17 cellular contexts compared by ENCODE assay signal in the genomic region with DNA sequence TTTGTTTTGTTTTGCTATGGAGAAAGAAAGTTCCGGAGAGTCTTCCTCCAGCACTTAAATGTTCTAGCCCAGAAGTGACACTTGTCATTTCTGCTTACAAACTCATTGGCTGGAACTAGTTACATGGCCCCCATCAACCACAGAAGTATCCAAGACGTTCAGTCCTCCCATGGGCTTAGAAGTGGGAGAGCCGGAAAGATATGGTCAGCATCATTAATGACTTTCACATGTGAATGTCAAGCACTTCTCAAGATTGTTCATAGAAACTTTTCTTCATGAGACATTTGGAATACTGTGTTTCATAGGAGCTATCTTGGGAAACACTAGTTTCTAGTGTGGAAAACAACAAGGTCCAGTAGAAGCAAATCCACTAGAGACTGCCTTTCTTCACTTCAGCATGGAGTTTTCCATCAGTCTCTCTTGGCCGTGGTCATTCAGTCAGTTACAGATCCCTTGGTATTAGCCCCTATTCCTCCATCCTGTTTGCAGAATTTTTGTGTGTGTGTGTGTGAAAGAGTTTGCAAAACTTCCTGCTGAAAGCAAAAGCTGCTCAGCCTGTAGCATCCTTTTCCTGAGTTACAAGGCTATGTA.
"Had no signal": no experiment of that assay in that cellular context is flagged by ENCODE, and none has a peak within 500 bp of the region (broad histone marks: within the 10 kb centered on the region; RNA-seq: fewer than 3 reads in every experiment).

No MANE protein-coding gene starts in this region.

- H2AFZ ChIP-seq: neural progenitor cell had no signal

- H3K9ac ChIP-seq: neural progenitor cell had no signal

- H3K4me1 ChIP-seq: colonic mucosa, esophagus squamous epithelium, neural progenitor cell had no signal

- H3K4me2 ChIP-seq: neural progenitor cell had no signal

- FAIRE-seq: endothelial cell of umbilical vein, frontal cortex had no signal

- H3K27ac ChIP-seq: colonic mucosa, esophagus squamous epithelium, neural progenitor cell had no signal

- H3K36me3 ChIP-seq: colonic mucosa, esophagus squamous epithelium, neural progenitor cell had no signal

- H3K9me3 ChIP-seq: colonic mucosa, esophagus squamous epithelium had no signal

- DNase-seq: activated CD4-positive, alpha-beta T cell treated with anti-CD3 and anti-CD28 coated beads, Interleukin-2, amount 50 U/mL, for 1 hour; activated naive CD4-positive, alpha-beta T cell treated with anti-CD3 and anti-CD28 coated beads, Interleukin-2, amount 10 ng/mL, durations not matched to agents 7 days and 5 days; caudate nucleus; colonic mucosa; esophagus squamous epithelium; left cardiac atrium; retina; stimulated activated CD4-positive, alpha-beta T cell treated with anti-CD3 and anti-CD28 coated beads, Interleukin-15, amount 100 ng/mL, for 24 hours; stimulated activated CD4-positive, alpha-beta T cell treated with anti-CD3 and anti-CD28 coated beads, Interleukin-4, amount 100 ng/mL, for 1 hour; stimulated activated naive CD4-positive, alpha-beta T cell; trophoblast cell had no signal

- H3K27me3 ChIP-seq: colonic mucosa, neural progenitor cell had no signal

- ATAC-seq: activated CD4-positive, CD25-positive, alpha-beta regulatory T cell treated with anti-CD3 and anti-CD28 coated beads, Interleukin-2, amount 50 U/mL, for 24 hours; activated T-helper 17 cell treated with anti-CD3 and anti-CD28 coated beads, Interleukin-2, amount 50 U/mL, for 72 hours had no signal

- H3K4me3 ChIP-seq: colonic mucosa, esophagus squamous epithelium, neural progenitor cell, skin epidermis had no signal
